Comparison of ENCODE assay signal across 9 cellular contexts in genomic region chr2:118222643-118223486, GRCh38.
DNase-seq lines count a peak whose midpoint lies in the region; ATAC-seq, FAIRE-seq and TF ChIP-seq lines count a peak whose summit lies in the region.
"Had no signal": no experiment of that assay in that cellular context is flagged by ENCODE, and none has a peak within 500 bp of the region (broad histone marks: within the 10 kb centered on the region; RNA-seq: fewer than 3 reads in every experiment).

No MANE protein-coding gene starts in this region.

- no peak for DNase-seq in activated naive CD4-positive, alpha-beta T cell treated with anti-CD3 and anti-CD28 coated beads, Interleukin-2, amount 50 U/mL, for 72 hours (ENCODE audit: low spot score in 2 of 2)
- DNase-seq in activated CD4-positive, alpha-beta memory T cell treated with anti-CD3 and anti-CD28 coated beads, Interleukin-2, amount 10 ng/mL, durations not matched to agents 7 days and 5 days, result no peak
- DNase-seq in mesenchymal stem cell, result peak; percentile 3
- DNase-seq in thoracic aorta (ENCODE audit: low spot score), result no peak
- DNase-seq in Kasumi-1 (lab: John Stamatoyannopoulos, UW), result no peak
- no peak for DNase-seq in H54 (ENCODE audit: insufficient read length, low spot score)

- peak overlapping the region in 1 of 2 experiments; percentile 79 for H3K4me3 ChIP-seq in mesenchymal stem cell (ENCODE audit: insufficient read depth in 1 of 2, low read depth in 1 of 2, low read length in 2 of 2)
- H3K4me3 ChIP-seq in thoracic aorta, result peak overlapping the region; percentile 71

- POLR2A ChIA-PET in activated CD4-positive, alpha-beta memory T cell treated with anti-CD3 and anti-CD28 coated beads, Interleukin-2, amount 10 ng/mL, durations not matched to agents 7 days and 5 days (lab: Charles Lee), result interaction anchor here (1.7 kb wide), 1 partner anchor 37 kb away, joined by 5 read pairs; no protein-coding TSS in a partner anchor

- peak overlapping the region; percentile 89 for H3K4me3 Mint-ChIP-seq in activated naive CD4-positive, alpha-beta T cell treated with anti-CD3 and anti-CD28 coated beads, Interleukin-2, amount 50 U/mL, for 24 hours
- peak overlapping the region; percentile 77 for H3K4me3 Mint-ChIP-seq in activated CD4-positive, alpha-beta memory T cell treated with anti-CD3 and anti-CD28 coated beads, Interleukin-2, amount 10 ng/mL, durations not matched to agents 7 days and 5 days

- no peaks in the 10 kb centered on the region for H3K9me3 Mint-ChIP-seq in activated naive CD4-positive, alpha-beta T cell treated with anti-CD3 and anti-CD28 coated beads, Interleukin-2, amount 50 U/mL, for 24 hours
- no peaks in the 10 kb centered on the region for H3K9me3 Mint-ChIP-seq in activated naive CD4-positive, alpha-beta T cell treated with anti-CD3 and anti-CD28 coated beads, Interleukin-2, amount 50 U/mL, for 72 hours
- no peaks in the 10 kb centered on the region for H3K9me3 Mint-ChIP-seq in activated CD4-positive, alpha-beta memory T cell treated with anti-CD3 and anti-CD28 coated beads, Interleukin-2, amount 10 ng/mL, durations not matched to agents 7 days and 5 days

- H3K14ac ChIP-seq in mesenchymal stem cell (ENCODE audit: low read length in 2 of 2), result no peak overlapping the region

- no peak overlapping the region for H3K18ac ChIP-seq in mesenchymal stem cell (ENCODE audit: low read depth in 1 of 2, low read length in 2 of 2)

- H2BK15ac ChIP-seq in mesenchymal stem cell (ENCODE audit: low read depth, poor library complexity, severe bottlenecking), result no peak overlapping the region

- TF ChIP-seq POLR2A in H54 (IDR thresholded peaks at IDR 0.05; ENCODE audit: low read depth, low read length), result no peak

- H3K4ac ChIP-seq in mesenchymal stem cell (ENCODE audit: low read depth in 1 of 2, low read length in 2 of 2), result no peak overlapping the region

- CTCF ChIA-PET in activated CD4-positive, alpha-beta memory T cell treated with anti-CD3 and anti-CD28 coated beads, Interleukin-2, amount 10 ng/mL, durations not matched to agents 7 days and 5 days (lab: Charles Lee), result interaction anchor here (1.3 to 4.3 kb wide), 10 partner anchors 11 to 659 kb away, joined by 3 to 38 read pairs (median 7); partner anchors contain the start of gene DDX18

- no peak overlapping the region for H2AK5ac ChIP-seq in mesenchymal stem cell (ENCODE audit: low read length, severe bottlenecking)

- H3K27ac ChIP-seq in mesenchymal stem cell (ENCODE audit: low read length, poor library complexity, severe bottlenecking), result no peak overlapping the region
- no peak overlapping the region for H3K27ac ChIP-seq in thoracic aorta
- H3K27ac ChIP-seq: BLaER1 treated with 17β-estradiol and CSF1 and Interleukin-3, amounts not matched to agents 10 nM and 100 nM had no signal

- H3K79me1 ChIP-seq in mesenchymal stem cell (replicated peaks; ENCODE audit: low read length, poor library complexity, severe bottlenecking), result no peaks in the 10 kb centered on the region

- peak overlapping the region; percentile 27 for H3K27ac Mint-ChIP-seq in activated naive CD4-positive, alpha-beta T cell treated with anti-CD3 and anti-CD28 coated beads, Interleukin-2, amount 50 U/mL, for 24 hours
- H3K27ac Mint-ChIP-seq in activated naive CD4-positive, alpha-beta T cell treated with anti-CD3 and anti-CD28 coated beads, Interleukin-2, amount 50 U/mL, for 72 hours, result no peak overlapping the region
- no peak overlapping the region for H3K27ac Mint-ChIP-seq in activated CD4-positive, alpha-beta memory T cell treated with anti-CD3 and anti-CD28 coated beads, Interleukin-2, amount 10 ng/mL, durations not matched to agents 7 days and 5 days

- H2AFZ ChIP-seq in mesenchymal stem cell (ENCODE audit: low read depth, low read length), result no peak overlapping the region

- no peak overlapping the region for H2BK120ac ChIP-seq in mesenchymal stem cell (ENCODE audit: low read depth, low read length)

- peaks cover 30% of the 10 kb centered on the region for H3K4me1 Mint-ChIP-seq in activated naive CD4-positive, alpha-beta T cell treated with anti-CD3 and anti-CD28 coated beads, Interleukin-2, amount 50 U/mL, for 24 hours
- H3K4me1 Mint-ChIP-seq in activated CD4-positive, alpha-beta memory T cell treated with anti-CD3 and anti-CD28 coated beads, Interleukin-2, amount 10 ng/mL, durations not matched to agents 7 days and 5 days, result peaks cover 22% of the 10 kb centered on the region

- H3K9ac ChIP-seq in mesenchymal stem cell (ENCODE audit: low read length), result peak overlapping the region; percentile 90

- H3K4me2 ChIP-seq in mesenchymal stem cell (ENCODE audit: low read length, poor library complexity, severe bottlenecking), result peak overlapping the region; percentile 81

- ATAC-seq in activated naive CD4-positive, alpha-beta T cell treated with anti-CD3 and anti-CD28 coated beads, Interleukin-2, amount 50 U/mL, for 72 hours, result no peak
- no peak for ATAC-seq in thoracic aorta (ENCODE audit: insufficient number of reproducible peaks, low FRiP score, low read depth)
- ATAC-seq in HG03469 (IDR thresholded peaks at IDR 0.05; ENCODE audit: unreplicated experiment), result no peak

- no peaks in the 10 kb centered on the region for H3K9me3 ChIP-seq in mesenchymal stem cell (ENCODE audit: control insufficient read depth, low read length)
- no peaks in the 10 kb centered on the region for H3K9me3 ChIP-seq in thoracic aorta
- H3K9me3 ChIP-seq: BLaER1 treated with 17β-estradiol and CSF1 and Interleukin-3, amounts not matched to agents 10 nM and 100 nM had no signal

- H3K27me3 Mint-ChIP-seq in activated naive CD4-positive, alpha-beta T cell treated with anti-CD3 and anti-CD28 coated beads, Interleukin-2, amount 50 U/mL, for 24 hours, result peaks cover 61% of the 10 kb centered on the region
- H3K27me3 Mint-ChIP-seq in activated CD4-positive, alpha-beta memory T cell treated with anti-CD3 and anti-CD28 coated beads, Interleukin-2, amount 10 ng/mL, durations not matched to agents 7 days and 5 days, result peaks cover 67% of the 10 kb centered on the region

- H4K91ac ChIP-seq in mesenchymal stem cell (ENCODE audit: low read length), result no peak overlapping the region

- H3K36me3 Mint-ChIP-seq in activated naive CD4-positive, alpha-beta T cell treated with anti-CD3 and anti-CD28 coated beads, Interleukin-2, amount 50 U/mL, for 24 hours, result no peaks in the 10 kb centered on the region
- no peaks in the 10 kb centered on the region for H3K36me3 Mint-ChIP-seq in activated naive CD4-positive, alpha-beta T cell treated with anti-CD3 and anti-CD28 coated beads, Interleukin-2, amount 50 U/mL, for 72 hours
- no peaks in the 10 kb centered on the region for H3K36me3 Mint-ChIP-seq in activated CD4-positive, alpha-beta memory T cell treated with anti-CD3 and anti-CD28 coated beads, Interleukin-2, amount 10 ng/mL, durations not matched to agents 7 days and 5 days (ENCODE audit: low read depth)

- no peak overlapping the region for H2BK12ac ChIP-seq in mesenchymal stem cell (ENCODE audit: low read length in 2 of 2)

- H3K36me3 ChIP-seq in mesenchymal stem cell (ENCODE audit: control insufficient read depth in 1 of 2, insufficient read depth in 2 of 2, low read depth in 1 of 2, low read length in 2 of 2) (no peaks in the 10 kb centered on the region), thoracic aorta (no peaks in the 10 kb centered on the region)
- H3K36me3 ChIP-seq: BLaER1 treated with 17β-estradiol and CSF1 and Interleukin-3, amounts not matched to agents 10 nM and 100 nM had no signal

- H2BK5ac ChIP-seq in mesenchymal stem cell (ENCODE audit: low read depth, low read length, poor library complexity, severe bottlenecking), result no peak overlapping the region

- H3K4me1 ChIP-seq in mesenchymal stem cell (ENCODE audit: control insufficient read depth, insufficient read depth, low read depth, low read length), result peaks cover 11% of the 10 kb centered on the region
- H3K4me1 ChIP-seq in thoracic aorta (ENCODE audit: control insufficient read depth in 1 of 2, low read depth in 2 of 2), result peaks cover 12 to 19% of the 10 kb centered on the region in 2 donors

- FAIRE-seq in H54 (lab: Jason Lieb, UNC), result no peak

- 24% methylated on average over 6 of the region's 9 CpGs for whole genome bisulfite sequencing in mesenchymal stem cell

- H4K8ac ChIP-seq in mesenchymal stem cell (ENCODE audit: low read length), result no peak overlapping the region

- no peak overlapping the region for H3K23ac ChIP-seq in mesenchymal stem cell (ENCODE audit: low read length in 2 of 2)

- TF ChIP-seq CTCF in thoracic aorta (IDR thresholded peaks at IDR 0.05), result no peak

- H3K27me3 ChIP-seq in mesenchymal stem cell (ENCODE audit: control insufficient read depth in 1 of 2, insufficient read depth in 1 of 2, low read length in 2 of 2) (peaks cover 0 to 48% of the 10 kb centered on the region in 2 experiments), thoracic aorta (replicated peaks; ENCODE audit: insufficient read depth) (peaks cover 13% of the 10 kb centered on the region)
